ENCODE assay signal across 25 cellular contexts in the genomic region with DNA sequence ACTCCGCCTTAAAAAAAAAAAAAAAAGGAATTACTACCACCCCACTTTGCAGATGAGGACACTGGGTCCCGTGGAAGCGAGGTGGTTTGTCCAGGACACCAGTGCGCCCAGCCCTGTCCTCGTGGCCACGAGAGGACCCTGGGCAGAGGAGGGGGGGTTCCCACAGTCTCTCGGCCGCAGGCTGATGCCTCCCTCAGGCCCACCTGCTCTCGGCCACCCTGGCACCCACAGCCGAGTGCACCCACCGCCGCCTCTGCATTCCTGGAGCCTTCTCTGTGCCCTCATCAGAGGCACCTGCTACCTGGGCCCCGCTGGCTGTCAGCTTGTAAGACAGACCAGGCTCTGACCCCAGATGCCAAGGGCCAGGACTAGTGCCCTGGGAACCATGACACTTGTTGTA. TPM values are rescaled to one million over a fixed set of nuclear protein-coding genes. Genes with fewer than 3 reads are reported as not detected.
DNase-seq lines count a peak whose midpoint lies in the region; ATAC-seq, FAIRE-seq and TF ChIP-seq lines count a peak whose summit lies in the region.
"Had no signal": no experiment of that assay in that cellular context is flagged by ENCODE, and none has a peak within 500 bp of the region (broad histone marks: within the 10 kb centered on the region; RNA-seq: fewer than 3 reads in every experiment).

No MANE protein-coding gene starts in this region.

- TF ChIP-seq POLR2A in H54 (IDR thresholded peaks at IDR 0.05; ENCODE audit: low read depth, low read length): no peak

- H3K27me3 Mint-ChIP-seq in glutamatergic neuron (ENCODE audit: unreplicated experiment): peaks cover 19% of the 10 kb centered on the region
- H3K27me3 Mint-ChIP-seq in CD8-positive, alpha-beta memory T cell: peaks cover 0 to 6% of the 10 kb centered on the region in 2 donors

- H3K4me1 Mint-ChIP-seq in glutamatergic neuron (ENCODE audit: low read depth, unreplicated experiment): peaks cover 6% of the 10 kb centered on the region
- H3K4me1 Mint-ChIP-seq in CD8-positive, alpha-beta memory T cell: no peaks in the 10 kb centered on the region

- POLR2A ChIA-PET in CD8-positive, alpha-beta memory T cell (lab: Charles Lee): no interaction called here

- no peak for ATAC-seq in HG02970 (IDR thresholded peaks at IDR 0.05; ENCODE audit: low FRiP score, unreplicated experiment)

- H3K9me3 Mint-ChIP-seq in glutamatergic neuron (ENCODE audit: unreplicated experiment): peaks cover 17% of the 10 kb centered on the region
- H3K9me3 Mint-ChIP-seq in CD8-positive, alpha-beta memory T cell: no peaks in the 10 kb centered on the region

- FAIRE-seq in H54 (lab: Jason Lieb, UNC): no peak
- FAIRE-seq: A204.1, D721Med, G401.6, GM12891, GM19239 had no signal

- no peaks in the 10 kb centered on the region for H3K4me1 ChIP-seq in CD8-positive, alpha-beta memory T cell (ENCODE audit: insufficient read depth, low read length)
- H3K4me1 ChIP-seq: BE2C had no signal

- no peak overlapping the region for H3K27ac Mint-ChIP-seq in glutamatergic neuron (ENCODE audit: unreplicated experiment)
- no peak overlapping the region for H3K27ac Mint-ChIP-seq in CD8-positive, alpha-beta memory T cell
- H3K27ac Mint-ChIP-seq: CD4-positive, CD25-positive, alpha-beta regulatory T cell had no signal

- peak overlapping the region; percentile 57 for H3K4me3 Mint-ChIP-seq in glutamatergic neuron (ENCODE audit: unreplicated experiment)
- no peak overlapping the region for H3K4me3 Mint-ChIP-seq in CD8-positive, alpha-beta memory T cell
- H3K4me3 Mint-ChIP-seq: CD14-positive monocyte; CD4-positive, alpha-beta memory T cell; CD4-positive, CD25-positive, alpha-beta regulatory T cell had no signal

- no peaks in the 10 kb centered on the region for H3K36me3 Mint-ChIP-seq in glutamatergic neuron (ENCODE audit: unreplicated experiment)
- no peaks in the 10 kb centered on the region for H3K36me3 Mint-ChIP-seq in CD8-positive, alpha-beta memory T cell
- H3K36me3 Mint-ChIP-seq: CD4-positive, alpha-beta memory T cell; CD4-positive, CD25-positive, alpha-beta regulatory T cell had no signal

- DNase-seq in dorsolateral prefrontal cortex (no peak), glutamatergic neuron (no peak), H54 (ENCODE audit: insufficient read length, low spot score) (no peak)
- no peak for DNase-seq in CD8-positive, alpha-beta memory T cell
- DNase-seq: 8988T; ACHN; BE2C; C1 segment of cervical spinal cord; Caco-2; Calu3; CD4-positive, alpha-beta memory T cell; CD4-positive, CD25-positive, alpha-beta regulatory T cell; DMS79 treated with DMSO at 0.1 percent for 48 hours; GF-D8 had no signal

- peak overlapping the region in 32 of 59 donors; percentile 10 to 100 (median 99) for H3K27ac ChIP-seq in dorsolateral prefrontal cortex
- peak overlapping the region; percentile 61 for H3K27ac ChIP-seq in temporal lobe (ENCODE audit: low read depth, low read length)
- H3K27ac ChIP-seq in CD8-positive, alpha-beta memory T cell (ENCODE audit: low read depth, low read length): no peak overlapping the region

- CTCF ChIA-PET in CD8-positive, alpha-beta memory T cell (lab: Charles Lee): no interaction called here

- H3K36me3 ChIP-seq in CD8-positive, alpha-beta memory T cell (ENCODE audit: insufficient read depth, low read length): no peaks in the 10 kb centered on the region
- H3K36me3 ChIP-seq: BE2C, BLaER1 had no signal

- TF ChIP-seq CTCF in dorsolateral prefrontal cortex (IDR thresholded peaks at IDR 0.05 in 54 of 56, conservative IDR thresholded peaks at IDR 0.05 in 2 of 56; ENCODE audit: low read depth in 1 of 56, partially characterized antibody in 56 of 56): no peak
- TF ChIP-seq CTCF in glutamatergic neuron (IDR thresholded peaks at IDR 0.05; ENCODE audit: partially characterized antibody, unreplicated experiment): no peak

- no peak overlapping the region for H3K4me3 ChIP-seq in dorsolateral prefrontal cortex
- H3K4me3 ChIP-seq in CD8-positive, alpha-beta memory T cell (ENCODE audit: low read length): no peak overlapping the region
- H3K4me3 ChIP-seq: BLaER1 had no signal

- H3K27me3 ChIP-seq in dorsolateral prefrontal cortex: no peaks in the 10 kb centered on the region
- no peaks in the 10 kb centered on the region for H3K27me3 ChIP-seq in CD8-positive, alpha-beta memory T cell (ENCODE audit: insufficient read depth, low read length, poor library complexity, severe bottlenecking)
- H3K27me3 ChIP-seq: BE2C, BLaER1 had no signal

- no peaks in the 10 kb centered on the region for H3K9me3 ChIP-seq in CD8-positive, alpha-beta memory T cell (ENCODE audit: low read length)
- H3K9me3 ChIP-seq: BE2C, BLaER1 had no signal

- intact Hi-C loops in dorsolateral prefrontal cortex (cut with DNase I): no loop called here

RNA-seq across cellular contexts. Expression of a gene that starts 28.1 kb away (rescaled TPM):
- total RNA-seq in dorsolateral prefrontal cortex: 1 to 10 TPM in 23 of 120 experiments, under 1 TPM in 78, not detected in 19; 0.35 to 2.6 (median 0.77) TPM
- total RNA-seq in glutamatergic neuron (ENCODE audit: unreplicated experiment): 0.29 TPM
- not detected for total RNA-seq in temporal lobe
- total RNA-seq in CD8-positive, alpha-beta memory T cell: not detected
- polyA plus RNA-seq in CD8-positive, alpha-beta memory T cell: not detected
- total RNA-seq: A673; Caco-2; Calu3; CD4-positive, alpha-beta memory T cell; CD4-positive, CD25-positive, alpha-beta regulatory T cell had no signal
- polyA plus RNA-seq: AG04450; CD14-positive monocyte; CD4-positive, alpha-beta memory T cell; CD4-positive, CD25-positive, alpha-beta regulatory T cell had no signal

RNA-seq across cellular contexts. Expression of a gene that starts 28.8 kb away (rescaled TPM):
- 100 to 1,000 TPM; 143 to 915 (median 275) TPM for total RNA-seq in dorsolateral prefrontal cortex
- 27.0 TPM for total RNA-seq in glutamatergic neuron (ENCODE audit: unreplicated experiment)
- 7.9 TPM for total RNA-seq in temporal lobe
- under 1 TPM; 0.29 to 0.55 TPM for total RNA-seq in CD8-positive, alpha-beta memory T cell
- polyA plus RNA-seq in CD8-positive, alpha-beta memory T cell: not detected
- total RNA-seq: Calu3; CD4-positive, CD25-positive, alpha-beta regulatory T cell had no signal
